8 cellular contexts compared by ENCODE assay signal in genomic region chr7:126700807-126701604, GRCh38.
DNase-seq lines count a peak whose midpoint lies in the region; ATAC-seq and TF ChIP-seq lines count a peak whose summit lies in the region.

No MANE protein-coding gene starts in this region.

- H3K9me3 ChIP-seq in Caco-2 = no peaks in the 10 kb centered on the region

- POLR2A ChIA-PET in Caco-2 (lab: Charles Lee) = no interaction called here

- H3K4me3 Mint-ChIP-seq in nephron progenitor cell = no peak overlapping the region
- H3K4me3 Mint-ChIP-seq in Caco-2 (ENCODE audit: unreplicated experiment) = no peak overlapping the region

- no peaks in the 10 kb centered on the region for H3K36me3 Mint-ChIP-seq in nephron progenitor cell (ENCODE audit: low read depth)
- no peaks in the 10 kb centered on the region for H3K36me3 Mint-ChIP-seq in Caco-2 (ENCODE audit: insufficient read depth, unreplicated experiment)

- ATAC-seq in left ventricle myocardium superior (no peak), HG02678 (IDR thresholded peaks at IDR 0.05; ENCODE audit: unreplicated experiment) (peak; percentile 86)

- CTCF ChIA-PET in Caco-2 (lab: Charles Lee) = no interaction called here

- no peaks in the 10 kb centered on the region for H3K4me1 ChIP-seq in Caco-2

- peaks cover 7% of the 10 kb centered on the region for H3K9me3 Mint-ChIP-seq in nephron progenitor cell
- H3K9me3 Mint-ChIP-seq in Caco-2 (ENCODE audit: unreplicated experiment) = no peaks in the 10 kb centered on the region

- intact Hi-C loops in left ventricle myocardium superior (cut with micrococcal nuclease) (no loop called here), cardiac septum (cut with DNase I) (no loop called here), Caco-2 (cut with micrococcal nuclease; ENCODE audit: unreplicated experiment) (no loop called here)

- peaks cover 30% of the 10 kb centered on the region for H3K4me1 Mint-ChIP-seq in nephron progenitor cell
- no peaks in the 10 kb centered on the region for H3K4me1 Mint-ChIP-seq in Caco-2 (ENCODE audit: low read depth, unreplicated experiment)

- no peaks in the 10 kb centered on the region for H3K27me3 ChIP-seq in Caco-2 (replicated peaks; ENCODE audit: control insufficient read depth, insufficient read depth, low read length)

- no peaks in the 10 kb centered on the region for H3K36me3 ChIP-seq in Caco-2 (ENCODE audit: control insufficient read depth, insufficient read depth, low read length)

- H3K27ac Mint-ChIP-seq in nephron progenitor cell (no peak overlapping the region), Caco-2 (ENCODE audit: unreplicated experiment) (no peak overlapping the region)

- TF ChIP-seq CTCF in nephron progenitor cell (IDR thresholded peaks at IDR 0.05) (no peak), Caco-2 (IDR thresholded peaks at IDR 0.05; ENCODE audit: insufficient read depth in 1 of 2, low read depth in 1 of 2, low read length in 1 of 2, severe bottlenecking in 1 of 2, unreplicated experiment in 1 of 2) (no peak)

- H3K27me3 Mint-ChIP-seq in nephron progenitor cell (ENCODE audit: low read depth, poor library complexity) = peaks cover 5% of the 10 kb centered on the region
- H3K27me3 Mint-ChIP-seq in Caco-2 (ENCODE audit: insufficient read depth, unreplicated experiment) = no peaks in the 10 kb centered on the region

- H3K4me3 ChIP-seq in Caco-2 (ENCODE audit: low read depth, low read length) = no peak overlapping the region

- peak; percentile 22 for DNase-seq in left ventricle myocardium superior
- no peak for DNase-seq in cardiac septum (ENCODE audit: low spot score)
- peak; percentile 20 for DNase-seq in NCI-H1092 (lab: John Stamatoyannopoulos, UW)
- DNase-seq in T follicular helper cell (ENCODE audit: low read depth) = peak; percentile 9
- DNase-seq in dedifferentiated amniotic fluid mesenchymal stem cell (ENCODE audit: extremely low spot score) = peak; percentile 47
- DNase-seq in nephron progenitor cell = peak; percentile 51
- DNase-seq in Caco-2 = no peak

- BruUV-seq in Caco-2 (replicated peaks; lab: Mats Ljungman, UMichigan) = no TSS peak

Comparison
In these comparisons a context has a peak if more than half of its experiments do, and no peak if none do; other contexts are left out.
1. DNase-seq: peak in left ventricle myocardium superior (single experiment), NCI-H1092 (single experiment), T follicular helper cell (single experiment), dedifferentiated amniotic fluid mesenchymal stem cell (single experiment) and nephron progenitor cell (single experiment); none in cardiac septum (single experiment) and Caco-2 (0 of 2).